ENCODE assay signal across 8 cellular contexts in genomic region chr15:89971592-89971997, GRCh38. TPM values are rescaled to one million over a fixed set of nuclear protein-coding genes. Genes with fewer than 3 reads are reported as not detected.
DNase-seq lines count a peak whose midpoint lies in the region; ATAC-seq and TF ChIP-seq lines count a peak whose summit lies in the region.

No MANE protein-coding gene starts in this region.

- DNase-seq in NCI-H510A treated with DMSO at 0.1 percent for 48 hours (lab: John Stamatoyannopoulos, UW) (peak; percentile 26), NCI-H510A (lab: John Stamatoyannopoulos, UW) (no peak), NCI-H146 (lab: John Stamatoyannopoulos, UW) (peak; percentile 41), epithelial cell of proximal tubule (ENCODE audit: low read depth) (no peak), type B pancreatic cell (ENCODE audit: extremely low spot score, unreplicated experiment) (peak; percentile 74)
- DNase-seq in activated CD4-positive, alpha-beta T cell treated with anti-CD3 and anti-CD28 coated beads, Interleukin-2, amount 50 U/mL, for 48 hours = peak; percentile 59 to 71
- peak in 7 of 10 donors; percentile 1 to 39 (median 6) for DNase-seq in naive thymus-derived CD8-positive, alpha-beta T cell

- H3K36me3 Mint-ChIP-seq in naive thymus-derived CD8-positive, alpha-beta T cell = no peaks in the 10 kb centered on the region
- H3K36me3 Mint-ChIP-seq in type B pancreatic cell = no peaks in the 10 kb centered on the region

- no peaks in the 10 kb centered on the region for H3K4me1 ChIP-seq in HEK293 (ENCODE audit: control insufficient read depth, insufficient read depth, low read length)

- CTCF ChIA-PET in HEK293 (lab: Yijun Ruan, JAX) = interaction anchor here (0.5 to 1.9 kb wide), 38 partner anchors 9 to 1954 kb away, joined by 3 to 28 read pairs (median 4); partner anchors contain the start of genes ARPIN and IDH2

- H3K9me3 ChIP-seq in HEK293 (ENCODE audit: control insufficient read depth, insufficient read depth, low read depth, low read length) = no peaks in the 10 kb centered on the region

- H3K27ac Mint-ChIP-seq in naive thymus-derived CD8-positive, alpha-beta T cell = peak overlapping the region in 1 of 10 donors; percentile 29
- no peak overlapping the region for H3K27ac Mint-ChIP-seq in type B pancreatic cell

- POLR2A ChIA-PET in HEK293 (lab: Yijun Ruan, JAX) = interaction anchor here (0.6 to 1.0 kb wide), 3 partner anchors 59 to 453 kb away, joined by 3 to 4 read pairs (median 4); partner anchors contain the start of gene ARPIN
- POLR2A ChIA-PET in naive thymus-derived CD8-positive, alpha-beta T cell (lab: Charles Lee) = no interaction called here

- H3K36me3 ChIP-seq in HEK293 (ENCODE audit: control insufficient read depth in 2 of 2, insufficient read depth in 1 of 2, low read length in 2 of 2) = no peaks in the 10 kb centered on the region

- H3K4me3 Mint-ChIP-seq in naive thymus-derived CD8-positive, alpha-beta T cell = no peak overlapping the region
- H3K4me3 Mint-ChIP-seq in type B pancreatic cell = no peak overlapping the region

- no peak overlapping the region for H3K4me3 ChIP-seq in HEK293 (ENCODE audit: low read depth, low read length)
- no peak overlapping the region for H3K4me3 ChIP-seq in epithelial cell of proximal tubule (ENCODE audit: low read depth, low read length)

- H3K27me3 Mint-ChIP-seq in naive thymus-derived CD8-positive, alpha-beta T cell = peaks cover 0 to 2% (median 0%) of the 10 kb centered on the region in 5 donors
- no peaks in the 10 kb centered on the region for H3K27me3 Mint-ChIP-seq in type B pancreatic cell

- H3K27ac ChIP-seq in HEK293 (ENCODE audit: extremely low read depth, low read depth, low read length) = no peak overlapping the region

- ATAC-seq in naive thymus-derived CD8-positive, alpha-beta T cell = peak; percentile 65 to 77

- H3K4me1 Mint-ChIP-seq in naive thymus-derived CD8-positive, alpha-beta T cell = peaks cover 0 to 26% (median 0%) of the 10 kb centered on the region in 4 donors
- no peaks in the 10 kb centered on the region for H3K4me1 Mint-ChIP-seq in type B pancreatic cell (ENCODE audit: unreplicated experiment)

- peak; percentile 87 for TF ChIP-seq CTCF in HEK293 (tag by site-specific recombination; IDR thresholded peaks at IDR 0.05)
- TF ChIP-seq CTCF in epithelial cell of proximal tubule (conservative IDR thresholded peaks at IDR 0.05; ENCODE audit: low read depth, low read length) = peak; percentile 82
- peak; percentile 79 for TF ChIP-seq CTCF in type B pancreatic cell (conservative IDR thresholded peaks at IDR 0.05)

- peaks cover 0 to 2% (median 0%) of the 10 kb centered on the region in 9 donors for H3K9me3 Mint-ChIP-seq in naive thymus-derived CD8-positive, alpha-beta T cell
- no peaks in the 10 kb centered on the region for H3K9me3 Mint-ChIP-seq in type B pancreatic cell

TF ChIP-seq in HEK293, 187 proteins besides CTCF, POLR2A, EP300 and RAD21 (continues in another document):
- TF ChIP-seq ZNF792 (tag by site-specific recombination; IDR thresholded peaks at IDR 0.05) (no peak), GLI4 (tag by site-specific recombination; IDR thresholded peaks at IDR 0.05) (no peak), ZNF2 (tag by site-specific recombination; IDR thresholded peaks at IDR 0.05) (peak; percentile 41; the same call in 1 of the 2 replicates), ZNF600 (tag by site-specific recombination; IDR thresholded peaks at IDR 0.05) (peak; percentile 99), ZNF335 (tag by site-specific recombination; conservative IDR thresholded peaks at IDR 0.05) (peak; percentile 69), PATZ1 (tag by site-specific recombination; IDR thresholded peaks at IDR 0.05) (peak; percentile 44; the same call in 1 of the 2 replicates), ZNF184 (tag by site-specific recombination; IDR thresholded peaks at IDR 0.05) (0 out of 2 replicates have a peak, but pooled peaks have one; percentile 9), ZIC2 (tag by site-specific recombination; IDR thresholded peaks at IDR 0.05) (peak; percentile 18; the same call in 1 of the 2 replicates), ZNF24 (tag by site-specific recombination; IDR thresholded peaks at IDR 0.05) (no peak), ZNF362 (tag by site-specific recombination; IDR thresholded peaks at IDR 0.05) (0 out of 2 replicates have a peak, but pooled peaks have one; percentile 22), ZNF223 (tag by site-specific recombination; IDR thresholded peaks at IDR 0.05) (no peak), ZXDB (tag by site-specific recombination; IDR thresholded peaks at IDR 0.05) (peak; percentile 30; the same call in 1 of the 2 replicates), GLIS1 (tag by site-specific recombination; IDR thresholded peaks at IDR 0.05) (peak; percentile 25; the same call in 1 of the 2 replicates), ZNF140 (tag by site-specific recombination; IDR thresholded peaks at IDR 0.05) (no peak), SP7 (tag by site-specific recombination; IDR thresholded peaks at IDR 0.05) (peak; percentile 44; the same call in 1 of the 2 replicates)
- TF ChIP-seq, protein P1, sequence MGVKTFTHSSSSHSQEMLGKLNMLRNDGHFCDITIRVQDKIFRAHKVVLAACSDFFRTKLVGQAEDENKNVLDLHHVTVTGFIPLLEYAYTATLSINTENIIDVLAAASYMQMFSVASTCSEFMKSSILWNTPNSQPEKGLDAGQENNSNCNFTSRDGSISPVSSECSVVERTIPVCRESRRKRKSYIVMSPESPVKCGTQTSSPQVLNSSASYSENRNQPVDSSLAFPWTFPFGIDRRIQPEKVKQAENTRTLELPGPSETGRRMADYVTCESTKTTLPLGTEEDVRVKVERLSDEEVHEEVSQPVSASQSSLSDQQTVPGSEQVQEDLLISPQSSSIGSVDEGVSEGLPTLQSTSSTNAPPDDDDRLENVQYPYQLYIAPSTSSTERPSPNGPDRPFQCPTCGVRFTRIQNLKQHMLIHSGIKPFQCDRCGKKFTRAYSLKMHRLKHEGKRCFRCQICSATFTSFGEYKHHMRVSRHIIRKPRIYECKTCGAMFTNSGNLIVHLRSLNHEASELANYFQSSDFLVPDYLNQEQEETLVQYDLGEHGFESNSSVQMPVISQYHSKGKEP (tag by site-specific recombination; IDR thresholded peaks at IDR 0.05) = 0 out of 2 replicates have a peak, but pooled peaks have one; percentile 25

RNA-seq across cellular contexts. Expression of gene ZNF710, which starts 29.5 kb away (rescaled TPM):
- total RNA-seq in epithelial cell of proximal tubule (11.4 and 19.9 TPM in 2 replicates), type B pancreatic cell (ENCODE audit: low replicate concordance) (34.7 and 47.2 TPM in 2 replicates)
- total RNA-seq in naive thymus-derived CD8-positive, alpha-beta T cell = 10 to 100 TPM; 13.8 to 14.5 TPM
- polyA plus RNA-seq in naive thymus-derived CD8-positive, alpha-beta T cell = 1 to 10 TPM in 1 of 3 donors, under 1 TPM in 2; 0.23 to 1.8 (median 0.47) TPM

RNA-seq across cellular contexts. Expression of gene ARPIN, which starts 58.8 kb away (rescaled TPM):
- total RNA-seq in epithelial cell of proximal tubule (9.1 and 10.4 TPM in 2 replicates), type B pancreatic cell (ENCODE audit: low replicate concordance) (14.9 and 22.7 TPM in 2 replicates)
- under 1 TPM in 1 of 2 experiments, not detected in 1; 0.14 TPM for total RNA-seq in naive thymus-derived CD8-positive, alpha-beta T cell
- polyA plus RNA-seq in naive thymus-derived CD8-positive, alpha-beta T cell = not detected

Comparison
In these comparisons a context has a peak if more than half of its experiments do, and no peak if none do; other contexts are left out.
1. DNase-seq: peak in NCI-H510A treated with DMSO at 0.1 percent for 48 hours (single experiment), NCI-H146 (single experiment), activated CD4-positive, alpha-beta T cell treated with anti-CD3 and anti-CD28 coated beads, Interleukin-2, amount 50 U/mL, for 48 hours (2 of 2), naive thymus-derived CD8-positive, alpha-beta T cell (7 of 10) and type B pancreatic cell (single experiment); none in NCI-H510A (single experiment) and epithelial cell of proximal tubule (single experiment).
2. Peak in every context shown above with its lines, with median percentiles within 50 percentile points of each other: CTCF ChIP-seq.